8 cellular contexts compared by ENCODE assay signal in genomic region chr4:157217708-157218107, GRCh38. TPM values are rescaled to one million over a fixed set of nuclear protein-coding genes. Genes with fewer than 3 reads are reported as not detected.
DNase-seq lines count a peak whose midpoint lies in the region; ATAC-seq and TF ChIP-seq lines count a peak whose summit lies in the region.

No MANE protein-coding gene starts in this region.

- H3K9me3 Mint-ChIP-seq in CD8-positive, alpha-beta T cell = peaks cover 12% of the 10 kb centered on the region

- in situ Hi-C loops in brain microvascular endothelial cell (cut with HindIII; ENCODE audit: low pct_ligation_motif_present, low sequenced_read_pairs) = no loop called here

- H3K27me3 ChIP-seq in DOHH2 (ENCODE audit: control insufficient read depth, low read length) (no peaks in the 10 kb centered on the region), brain microvascular endothelial cell (replicated peaks) (peaks cover 18% of the 10 kb centered on the region)
- peaks cover 6% of the 10 kb centered on the region for H3K27me3 ChIP-seq in CD8-positive, alpha-beta T cell (ENCODE audit: insufficient read depth, low read length)

- CTCF ChIA-PET in CD8-positive, alpha-beta T cell (lab: Charles Lee) = no interaction called here

- no peak for ATAC-seq in CD8-positive, alpha-beta T cell

- H3K36me3 Mint-ChIP-seq in CD8-positive, alpha-beta T cell = no peaks in the 10 kb centered on the region

- no peaks in the 10 kb centered on the region for H4K20me1 ChIP-seq in DOHH2 (ENCODE audit: control insufficient read depth, insufficient read depth, low read depth, low read length)

- no peak overlapping the region for H3K27ac Mint-ChIP-seq in CD8-positive, alpha-beta T cell

- POLR2A ChIA-PET in CD8-positive, alpha-beta T cell (lab: Charles Lee) = no interaction called here

- no peak overlapping the region for H3K4me2 ChIP-seq in DOHH2 (ENCODE audit: low read length)

- no peak overlapping the region for H3K4me3 Mint-ChIP-seq in CD8-positive, alpha-beta T cell

- H3K4me1 ChIP-seq in DOHH2 (ENCODE audit: control insufficient read depth, low read length) = no peaks in the 10 kb centered on the region
- no peaks in the 10 kb centered on the region for H3K4me1 ChIP-seq in CD8-positive, alpha-beta T cell (ENCODE audit: insufficient read depth, low read length)

- H3K9me2 ChIP-seq in DOHH2 (replicated peaks; ENCODE audit: control insufficient read depth, low read length) = no peaks in the 10 kb centered on the region

- TF ChIP-seq CTCF in DOHH2 (IDR thresholded peaks at IDR 0.05; ENCODE audit: low read depth, low read length, poor library complexity, severe bottlenecking) (peak; percentile 48), brain microvascular endothelial cell (IDR thresholded peaks at IDR 0.05; ENCODE audit: low read depth, low read length, missing control alignments) (peak; percentile 53)
- TF ChIP-seq CTCF in CD8-positive, alpha-beta T cell (IDR thresholded peaks at IDR 0.05) = no peak

- no peaks in the 10 kb centered on the region for H3F3A ChIP-seq in DOHH2 (ENCODE audit: control insufficient read depth, insufficient read depth)

- peaks cover 24% of the 10 kb centered on the region for H3K27me3 Mint-ChIP-seq in CD8-positive, alpha-beta T cell (ENCODE audit: low read depth)

- H3K4me1 Mint-ChIP-seq in CD8-positive, alpha-beta T cell (ENCODE audit: low read depth) = no peaks in the 10 kb centered on the region

- H3K9me3 ChIP-seq in DOHH2 (ENCODE audit: control insufficient read depth, insufficient read depth, low read length) = peaks cover 3% of the 10 kb centered on the region; the same call in 1 of the 2 replicates
- H3K9me3 ChIP-seq in CD8-positive, alpha-beta T cell (ENCODE audit: low read length) = no peaks in the 10 kb centered on the region

- intact Hi-C loops in CD8-positive, alpha-beta T cell (cut with DNase I, micrococcal nuclease) = no loop called here

- H3K4me3 ChIP-seq in DOHH2 (ENCODE audit: low read length) (no peak overlapping the region), brain microvascular endothelial cell (ENCODE audit: low read depth, low read length) (no peak overlapping the region)
- no peak overlapping the region for H3K4me3 ChIP-seq in CD8-positive, alpha-beta T cell (ENCODE audit: low read depth, low read length)

- H3K27ac ChIP-seq in DOHH2 (ENCODE audit: low read depth, low read length) (no peak overlapping the region), brain microvascular endothelial cell (no peak overlapping the region)
- no peak overlapping the region for H3K27ac ChIP-seq in CD8-positive, alpha-beta T cell (ENCODE audit: low read depth, low read length)

- H3K36me3 ChIP-seq in DOHH2 (ENCODE audit: control insufficient read depth, low read length) (no peaks in the 10 kb centered on the region), brain microvascular endothelial cell (replicated peaks) (no peaks in the 10 kb centered on the region)
- no peaks in the 10 kb centered on the region for H3K36me3 ChIP-seq in CD8-positive, alpha-beta T cell (ENCODE audit: insufficient read depth, low read length)

- DNase-seq in Kasumi-1 (lab: John Stamatoyannopoulos, UW) (peak; percentile 40 to 68), brain microvascular endothelial cell (no peak), myocyte (ENCODE audit: low read depth) (peak; percentile 39), GDM1 (lab: John Stamatoyannopoulos, UW) (no peak), SIG-M5 treated with dmso at 0.1 percent for 504 hours (lab: John Stamatoyannopoulos, UW; ENCODE audit: unreplicated experiment) (no peak)
- no peak for DNase-seq in stimulated activated CD4-positive, alpha-beta T cell treated with anti-CD3 and anti-CD28 coated beads, Interleukin-15, amount 100 ng/mL, for 24 hours
- DNase-seq in CD8-positive, alpha-beta T cell = no peak

- no peaks in the 10 kb centered on the region for H3K79me2 ChIP-seq in DOHH2 (ENCODE audit: control insufficient read depth, low read length)

RNA-seq across cellular contexts. Expression of gene GRIA2, which starts 2.8 kb away (rescaled TPM):
- not detected in 2 replicates for total RNA-seq in myocyte
- polyA plus RNA-seq in myocyte (2012) = not detected
- not detected for total RNA-seq in CD8-positive, alpha-beta T cell

Comparison
In these comparisons a context has a peak if more than half of its experiments do, and no peak if none do; other contexts are left out.
1. DNase-seq: peak in Kasumi-1 (2 of 2) and myocyte (single experiment); none in brain microvascular endothelial cell (single experiment), GDM1 (single experiment), stimulated activated CD4-positive, alpha-beta T cell treated with anti-CD3 and anti-CD28 coated beads, Interleukin-15, amount 100 ng/mL, for 24 hours (single experiment), SIG-M5 treated with dmso at 0.1 percent for 504 hours (single experiment) and CD8-positive, alpha-beta T cell (0 of 7).